In the genomic region with DNA sequence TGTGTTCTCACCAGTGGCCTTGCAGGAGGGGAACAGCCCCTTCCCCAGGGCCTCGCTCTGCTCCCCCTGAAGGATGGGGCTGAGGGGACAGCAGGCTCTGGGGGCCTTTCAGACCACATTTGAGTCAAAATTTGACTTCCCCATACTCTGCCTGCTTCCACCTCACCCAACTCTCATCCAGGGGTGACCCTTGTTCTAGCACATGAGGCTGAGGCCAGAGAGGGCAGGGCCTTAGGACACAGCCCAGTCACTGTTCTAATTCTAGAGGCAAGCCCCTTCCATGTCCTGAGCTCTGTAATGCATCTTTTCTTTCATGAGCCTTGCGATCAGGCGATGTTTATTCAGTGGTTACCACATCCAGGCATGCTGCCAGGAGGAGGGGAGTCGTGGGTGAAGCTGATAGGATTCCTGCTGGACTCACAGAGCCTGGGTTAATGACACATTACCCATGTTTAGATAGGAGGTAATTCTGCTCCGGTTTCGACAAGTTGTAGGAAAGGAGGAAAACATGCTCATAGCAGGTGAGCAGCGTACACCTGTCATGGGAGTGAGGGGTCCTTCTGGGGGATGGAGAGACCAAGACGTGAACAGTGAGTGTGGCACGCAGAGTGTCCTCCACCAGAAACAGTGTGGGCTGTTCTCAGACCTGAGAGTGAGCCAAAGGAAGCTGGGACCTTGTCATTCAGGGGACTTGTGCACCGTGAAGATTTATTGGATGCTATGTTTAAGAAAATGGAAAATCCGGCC, we compare ENCODE assay signal across 9 cellular contexts. TPM values are rescaled to one million over a fixed set of nuclear protein-coding genes. Genes with fewer than 3 reads are reported as not detected.
A peak's percentile ranks its signal among the peaks of the same experiment; 100 is the strongest.
DNase-seq lines count a peak whose midpoint lies in the region; ATAC-seq and TF ChIP-seq lines count a peak whose summit lies in the region.
"Had no signal": no experiment of that assay in that cellular context is flagged by ENCODE, and none has a peak within 500 bp of the region (broad histone marks: within the 10 kb centered on the region; RNA-seq: fewer than 3 reads in every experiment).

No MANE protein-coding gene starts in this region.

- no peak overlapping the region for H2AFZ ChIP-seq in neural progenitor cell (replicated peaks)
- H2AFZ ChIP-seq: parathyroid adenoma had no signal

- peaks cover 21% of the 10 kb centered on the region for H3K79me2 ChIP-seq in neural progenitor cell (ENCODE audit: low read depth)

- H3K9ac ChIP-seq in neural progenitor cell, result no peak overlapping the region
- H3K9ac ChIP-seq: parathyroid adenoma had no signal

- no peaks in the 10 kb centered on the region for H3K27me3 Mint-ChIP-seq in activated T-helper 1 cell treated with anti-CD3 and anti-CD28 coated beads, Interleukin-12 subunit alpha, Interleukin-12 subunit beta, Interleukin-2, Interleukin-4 antibody, amounts not matched to agents 30 ng/mL and 10 ng/mL and 1 ng/mL, durations not matched to agents 14 hours and 24 hours and 36 hours (ENCODE audit: insufficient read depth)
- H3K27me3 Mint-ChIP-seq in neural progenitor cell (ENCODE audit: insufficient read depth, low read depth), result peaks cover 4% of the 10 kb centered on the region

- peaks cover 55% of the 10 kb centered on the region for H4K20me1 ChIP-seq in neural progenitor cell (ENCODE audit: low read depth)

- peak; percentile 25 for TF ChIP-seq POLR2A in GM18526 (IDR thresholded peaks at IDR 0.05; ENCODE audit: extremely low read depth, insufficient read length)

- no peak overlapping the region for H3K4me2 ChIP-seq in neural progenitor cell

- ATAC-seq in HG02885 (IDR thresholded peaks at IDR 0.05; ENCODE audit: poor library complexity, unreplicated experiment), result no peak

- intact Hi-C loops in activated T-helper 1 cell treated with anti-CD3 and anti-CD28 coated beads, Interleukin-12 subunit alpha, Interleukin-12 subunit beta, Interleukin-2, Interleukin-4 antibody, amounts not matched to agents 30 ng/mL and 10 ng/mL and 1 ng/mL, durations not matched to agents 14 hours and 24 hours and 36 hours (cut with micrococcal nuclease), result loop anchor here (1.0 to 2.0 kb wide), 2 partner anchors 21 kb away; a partner anchor contains a TSS

- peaks cover 28% of the 10 kb centered on the region for H3F3A ChIP-seq in neural progenitor cell (ENCODE audit: low read depth)

- no peaks in the 10 kb centered on the region for H3K36me3 ChIP-seq in neural progenitor cell

- H3K36me3 Mint-ChIP-seq in activated T-helper 1 cell treated with anti-CD3 and anti-CD28 coated beads, Interleukin-12 subunit alpha, Interleukin-12 subunit beta, Interleukin-2, Interleukin-4 antibody, amounts not matched to agents 30 ng/mL and 10 ng/mL and 1 ng/mL, durations not matched to agents 14 hours and 24 hours and 36 hours (ENCODE audit: low read depth), result peaks cover 57% of the 10 kb centered on the region
- H3K36me3 Mint-ChIP-seq in neural progenitor cell, result peaks cover 24% of the 10 kb centered on the region

- peak overlapping the region; percentile 79 for H3K27ac Mint-ChIP-seq in activated T-helper 1 cell treated with anti-CD3 and anti-CD28 coated beads, Interleukin-12 subunit alpha, Interleukin-12 subunit beta, Interleukin-2, Interleukin-4 antibody, amounts not matched to agents 30 ng/mL and 10 ng/mL and 1 ng/mL, durations not matched to agents 14 hours and 24 hours and 36 hours
- peak overlapping the region; percentile 76 for H3K27ac Mint-ChIP-seq in neural progenitor cell

- H3K4me1 ChIP-seq in neural progenitor cell, result no peaks in the 10 kb centered on the region

- H3K4me3 Mint-ChIP-seq in activated T-helper 1 cell treated with anti-CD3 and anti-CD28 coated beads, Interleukin-12 subunit alpha, Interleukin-12 subunit beta, Interleukin-2, Interleukin-4 antibody, amounts not matched to agents 30 ng/mL and 10 ng/mL and 1 ng/mL, durations not matched to agents 14 hours and 24 hours and 36 hours, result peak overlapping the region; percentile 3
- H3K4me3 Mint-ChIP-seq in neural progenitor cell, result no peak overlapping the region

- no peaks in the 10 kb centered on the region for H3K9me3 ChIP-seq in neural progenitor cell (ENCODE audit: low read depth)

- no peaks in the 10 kb centered on the region for H3K9me3 Mint-ChIP-seq in activated T-helper 1 cell treated with anti-CD3 and anti-CD28 coated beads, Interleukin-12 subunit alpha, Interleukin-12 subunit beta, Interleukin-2, Interleukin-4 antibody, amounts not matched to agents 30 ng/mL and 10 ng/mL and 1 ng/mL, durations not matched to agents 14 hours and 24 hours and 36 hours
- H3K9me3 Mint-ChIP-seq in neural progenitor cell, result no peaks in the 10 kb centered on the region

- no peak for TF ChIP-seq CTCF in 22Rv1 (IDR thresholded peaks at IDR 0.05)
- no peak for TF ChIP-seq CTCF in foreskin fibroblast (IDR thresholded peaks at IDR 0.05; ENCODE audit: low read depth, low read length)
- TF ChIP-seq CTCF in neural progenitor cell (IDR thresholded peaks at IDR 0.05), result no peak

- H3K4me1 Mint-ChIP-seq in activated T-helper 1 cell treated with anti-CD3 and anti-CD28 coated beads, Interleukin-12 subunit alpha, Interleukin-12 subunit beta, Interleukin-2, Interleukin-4 antibody, amounts not matched to agents 30 ng/mL and 10 ng/mL and 1 ng/mL, durations not matched to agents 14 hours and 24 hours and 36 hours (ENCODE audit: low read depth), result peaks cover 61% of the 10 kb centered on the region
- peaks cover 20% of the 10 kb centered on the region for H3K4me1 Mint-ChIP-seq in neural progenitor cell

- H3K27me3 ChIP-seq in neural progenitor cell, result no peaks in the 10 kb centered on the region

- peak overlapping the region in 1 of 2 donors; percentile 16 for H3K4me3 ChIP-seq in foreskin fibroblast (ENCODE audit: low read depth in 1 of 2, low read length in 2 of 2)
- H3K4me3 ChIP-seq in neural progenitor cell, result no peak overlapping the region

- DNase-seq in NCI-H2227 (lab: John Stamatoyannopoulos, UW; ENCODE audit: unreplicated experiment), result peak; percentile 79
- no peak for DNase-seq in activated T-helper 1 cell treated with anti-CD3 and anti-CD28 coated beads, Interleukin-12 subunit alpha, Interleukin-12 subunit beta, Interleukin-2, Interleukin-4 antibody, amounts not matched to agents 30 ng/mL and 10 ng/mL and 1 ng/mL, durations not matched to agents 14 hours and 24 hours and 36 hours (ENCODE audit: low spot score)
- peak; percentile 97 to 99 for DNase-seq in foreskin fibroblast
- no peak for DNase-seq in neural progenitor cell (ENCODE audit: low spot score)
- DNase-seq in stimulated activated CD4-positive, alpha-beta T cell treated with anti-CD3 and anti-CD28 coated beads, Interleukin-4, amount 100 ng/mL, for 24 hours, result no peak

- H3K27ac ChIP-seq in 22Rv1 (peak overlapping the region; percentile 58), neural progenitor cell (peak overlapping the region; percentile 53)

RNA-seq across cellular contexts. Expression of a gene that starts 9.3 kb away (rescaled TPM):
- 1,475 and 1,511 TPM in 2 replicates for total RNA-seq in activated T-helper 1 cell treated with anti-CD3 and anti-CD28 coated beads, Interleukin-12 subunit alpha, Interleukin-12 subunit beta, Interleukin-2, Interleukin-4 antibody, amounts not matched to agents 30 ng/mL and 10 ng/mL and 1 ng/mL, durations not matched to agents 14 hours and 24 hours and 36 hours
- 1,773 and 2,732 TPM in 2 replicates for total RNA-seq in neural progenitor cell (ENCODE audit: low replicate concordance)

RNA-seq across cellular contexts. Expression of a gene that starts 12.9 kb away (rescaled TPM):
- 0.67 and 0.78 TPM in 2 replicates for total RNA-seq in activated T-helper 1 cell treated with anti-CD3 and anti-CD28 coated beads, Interleukin-12 subunit alpha, Interleukin-12 subunit beta, Interleukin-2, Interleukin-4 antibody, amounts not matched to agents 30 ng/mL and 10 ng/mL and 1 ng/mL, durations not matched to agents 14 hours and 24 hours and 36 hours
- total RNA-seq in neural progenitor cell (ENCODE audit: low replicate concordance), result not detected in 2 replicates

RNA-seq across cellular contexts. Expression of a gene that starts 18.8 kb away (rescaled TPM):
- total RNA-seq in activated T-helper 1 cell treated with anti-CD3 and anti-CD28 coated beads, Interleukin-12 subunit alpha, Interleukin-12 subunit beta, Interleukin-2, Interleukin-4 antibody, amounts not matched to agents 30 ng/mL and 10 ng/mL and 1 ng/mL, durations not matched to agents 14 hours and 24 hours and 36 hours, result 20.1 and 20.9 TPM in 2 replicates
- 10.3 and 37.3 TPM in 2 replicates for total RNA-seq in neural progenitor cell (ENCODE audit: low replicate concordance)

RNA-seq across cellular contexts. Expression of a gene that starts 20.5 kb away (rescaled TPM):
- total RNA-seq in activated T-helper 1 cell treated with anti-CD3 and anti-CD28 coated beads, Interleukin-12 subunit alpha, Interleukin-12 subunit beta, Interleukin-2, Interleukin-4 antibody, amounts not matched to agents 30 ng/mL and 10 ng/mL and 1 ng/mL, durations not matched to agents 14 hours and 24 hours and 36 hours, result 255 and 263 TPM in 2 replicates
- 20.0 and 91.0 TPM in 2 replicates for total RNA-seq in neural progenitor cell (ENCODE audit: low replicate concordance)

RNA-seq across cellular contexts. Expression of a gene that starts 32.7 kb away (rescaled TPM):
- 0.27 and 0.36 TPM in 2 replicates for total RNA-seq in activated T-helper 1 cell treated with anti-CD3 and anti-CD28 coated beads, Interleukin-12 subunit alpha, Interleukin-12 subunit beta, Interleukin-2, Interleukin-4 antibody, amounts not matched to agents 30 ng/mL and 10 ng/mL and 1 ng/mL, durations not matched to agents 14 hours and 24 hours and 36 hours
- total RNA-seq in neural progenitor cell (ENCODE audit: low replicate concordance), result not detected in 2 replicates

Comparison
In these comparisons a context has a peak if more than half of its experiments do, and no peak if none do; other contexts are left out.
1. DNase-seq: peak in NCI-H2227 (single experiment) and foreskin fibroblast (2 of 2); none in activated T-helper 1 cell treated with anti-CD3 and anti-CD28 coated beads, Interleukin-12 subunit alpha, Interleukin-12 subunit beta, Interleukin-2, Interleukin-4 antibody, amounts not matched to agents 30 ng/mL and 10 ng/mL and 1 ng/mL, durations not matched to agents 14 hours and 24 hours and 36 hours (single experiment), neural progenitor cell (single experiment) and stimulated activated CD4-positive, alpha-beta T cell treated with anti-CD3 and anti-CD28 coated beads, Interleukin-4, amount 100 ng/mL, for 24 hours (single experiment).